ENCODE assay signal across 25 cellular contexts in genomic region chr10:71743866-71744265, GRCh38. TPM values are rescaled to one million over a fixed set of nuclear protein-coding genes. Genes with fewer than 3 reads are reported as not detected.
DNase-seq lines count a peak whose midpoint lies in the region; ATAC-seq, FAIRE-seq and TF ChIP-seq lines count a peak whose summit lies in the region.
"Had no signal": no experiment of that assay in that cellular context is flagged by ENCODE, and none has a peak within 500 bp of the region (broad histone marks: within the 10 kb centered on the region; RNA-seq: fewer than 3 reads in every experiment).

No MANE protein-coding gene starts in this region.

- peaks cover 4 to 7% of the 10 kb centered on the region in 2 donors for H3K36me3 Mint-ChIP-seq in CD4-positive, alpha-beta memory T cell
- peaks cover 52% of the 10 kb centered on the region for H3K36me3 Mint-ChIP-seq in activated CD8-positive, alpha-beta T cell treated with anti-CD3 and anti-CD28 coated beads, Interleukin-2, amount 10 ng/mL, durations not matched to agents 7 days and 5 days (ENCODE audit: low read depth)

- TF ChIP-seq RAD21 in A549 (conservative IDR thresholded peaks at IDR 0.05 in 1 of 2, IDR thresholded peaks at IDR 0.05 in 1 of 2), result no peak

- no peaks in the 10 kb centered on the region for H3K27me3 ChIP-seq in CD4-positive, alpha-beta memory T cell (ENCODE audit: insufficient read depth, low read length)
- H3K27me3 ChIP-seq: cardiac muscle cell, colonic mucosa, tibial artery had no signal

- no peak for DNase-seq in A549 (ENCODE audit: low read depth in 1 of 2, low spot score in 1 of 2)
- DNase-seq in CD4-positive, alpha-beta memory T cell, result no peak
- DNase-seq in activated CD8-positive, alpha-beta T cell treated with anti-CD3 and anti-CD28 coated beads, Interleukin-2, amount 10 ng/mL, durations not matched to agents 7 days and 5 days, result no peak
- DNase-seq in epithelial cell of prostate (ENCODE audit: low read depth, low spot score), result no peak
- no peak for DNase-seq in hepatic stellate cell (ENCODE audit: low spot score)
- DNase-seq in activated effector memory CD4-positive, alpha-beta T cell treated with Interleukin-2 at 50 U/mL for 16 hours, result no peak
- DNase-seq: activated CD4-positive, CD25-positive, alpha-beta regulatory T cell treated with anti-CD3 and anti-CD28 coated beads, Interleukin-2, amount 50 U/mL, for 72 hours; activated T-cell treated with anti-CD3 and anti-CD28 coated beads, Interleukin-2, amount 50 U/mL, for 1 hour; colonic mucosa; DMS79; effector CD4-positive, alpha-beta T cell; NCI-H1436 treated with DMSO at 0.1 percent for 48 hours; NCI-H2081 treated with DMSO at 0.1 percent for 48 hours; NCI-H2227 treated with DMSO at 0.1 percent for 48 hours; tibial artery had no signal

- H3K4me1 Mint-ChIP-seq in CD4-positive, alpha-beta memory T cell, result peaks cover 78 to 100% (median 95%) of the 10 kb centered on the region in 4 donors
- peaks cover 100% of the 10 kb centered on the region for H3K4me1 Mint-ChIP-seq in activated CD8-positive, alpha-beta T cell treated with anti-CD3 and anti-CD28 coated beads, Interleukin-2, amount 10 ng/mL, durations not matched to agents 7 days and 5 days (ENCODE audit: low read depth)

- H3K9me3 ChIP-seq in A549, result no peaks in the 10 kb centered on the region
- no peaks in the 10 kb centered on the region for H3K9me3 ChIP-seq in CD4-positive, alpha-beta memory T cell (ENCODE audit: control insufficient read depth in 1 of 2, low read length in 2 of 2)
- H3K9me3 ChIP-seq: colonic mucosa had no signal

- POLR2A ChIA-PET in A549 (lab: Yijun Ruan, JAX), result no interaction called here
- POLR2A ChIA-PET in CD4-positive, alpha-beta memory T cell (lab: Charles Lee; ENCODE audit: partially characterized antibody), result interaction anchor here (1.5 to 26.4 kb wide), 5 partner anchors 8 to 50 kb away, joined by 3 to 1191 read pairs (median 164); partner anchors contain the start of genes C10orf105 and VSIR
- POLR2A ChIA-PET in activated CD8-positive, alpha-beta T cell treated with anti-CD3 and anti-CD28 coated beads, Interleukin-2, amount 10 ng/mL, durations not matched to agents 7 days and 5 days (lab: Charles Lee), result interaction anchor here (1.9 to 4.8 kb wide), 2 partner anchors 15 to 29 kb away, joined by 12 to 34 read pairs; partner anchors contain the start of gene VSIR

- H3K4me2 ChIP-seq in A549, result no peak overlapping the region
- H3K4me2 ChIP-seq: smooth muscle cell had no signal

- H3K4me3 ChIP-seq in A549, result no peak overlapping the region
- H3K4me3 ChIP-seq in CD4-positive, alpha-beta memory T cell (ENCODE audit: low read length in 2 of 2), result no peak overlapping the region
- H3K4me3 ChIP-seq: cardiac muscle cell, colonic mucosa, smooth muscle cell, tibial artery had no signal

- intact Hi-C loops in CD4-positive, alpha-beta memory T cell (cut with micrococcal nuclease), result loop anchor here (10.0 kb wide), 1 partner anchor 341 kb away; the partner anchor contains the start of gene SPOCK2

- no peaks in the 10 kb centered on the region for H3K27me3 Mint-ChIP-seq in CD4-positive, alpha-beta memory T cell
- H3K27me3 Mint-ChIP-seq in activated CD8-positive, alpha-beta T cell treated with anti-CD3 and anti-CD28 coated beads, Interleukin-2, amount 10 ng/mL, durations not matched to agents 7 days and 5 days (ENCODE audit: low read depth), result no peaks in the 10 kb centered on the region

- 50% methylated on average over 1 of the region's 1 CpG for WGBS in A549 (ENCODE audit: missing lambda C conversion rate)

- CTCF ChIA-PET in A549 (lab: Yijun Ruan, JAX), result interaction anchor here (1.1 to 4.3 kb wide), 4 partner anchors 12 to 45 kb away, joined by 3 to 16 read pairs (median 4); no protein-coding TSS in a partner anchor
- CTCF ChIA-PET in CD4-positive, alpha-beta memory T cell (lab: Charles Lee; ENCODE audit: partially characterized antibody), result interaction anchor here (1.0 to 10.0 kb wide), 10 partner anchors 8 to 47 kb away, joined by 3 to 64 read pairs (median 4); partner anchors contain the start of gene VSIR
- CTCF ChIA-PET in activated CD8-positive, alpha-beta T cell treated with anti-CD3 and anti-CD28 coated beads, Interleukin-2, amount 10 ng/mL, durations not matched to agents 7 days and 5 days (lab: Charles Lee), result interaction anchor here (0.9 to 4.8 kb wide), 6 partner anchors 8 to 34 kb away, joined by 3 to 34 read pairs (median 11); partner anchors contain the start of gene VSIR

- no peak for TF ChIP-seq POLR2A in A549 (IDR thresholded peaks at IDR 0.05; ENCODE audit: low read length)

- H3K4me1 ChIP-seq in A549, result 0 out of 3 replicates have a peak, but pooled peaks cover 3% of the 10 kb centered on the region
- peaks cover 100% of the 10 kb centered on the region for H3K4me1 ChIP-seq in CD4-positive, alpha-beta memory T cell (ENCODE audit: insufficient read depth, low read length)

- ATAC-seq in A549, result no peak
- ATAC-seq in activated CD8-positive, alpha-beta T cell treated with anti-CD3 and anti-CD28 coated beads, Interleukin-2, amount 10 ng/mL, durations not matched to agents 7 days and 5 days, result no peak
- no peak for ATAC-seq in GM21825 (IDR thresholded peaks at IDR 0.05; ENCODE audit: unreplicated experiment)
- ATAC-seq: right cardiac atrium, Right ventricle myocardium inferior had no signal

- no peaks in the 10 kb centered on the region for H3K9me3 Mint-ChIP-seq in CD4-positive, alpha-beta memory T cell
- no peaks in the 10 kb centered on the region for H3K9me3 Mint-ChIP-seq in activated CD8-positive, alpha-beta T cell treated with anti-CD3 and anti-CD28 coated beads, Interleukin-2, amount 10 ng/mL, durations not matched to agents 7 days and 5 days (ENCODE audit: insufficient read depth)

- no peak for TF ChIP-seq CTCF in A549 (IDR thresholded peaks at IDR 0.05)

- peak overlapping the region; percentile 72 to 99 (median 94) for H3K27ac Mint-ChIP-seq in CD4-positive, alpha-beta memory T cell
- peak overlapping the region; percentile 88 for H3K27ac Mint-ChIP-seq in activated CD8-positive, alpha-beta T cell treated with anti-CD3 and anti-CD28 coated beads, Interleukin-2, amount 10 ng/mL, durations not matched to agents 7 days and 5 days

- H3K4me3 Mint-ChIP-seq in CD4-positive, alpha-beta memory T cell, result peak overlapping the region in 5 of 8 donors; percentile 71 to 90 (median 82)
- no peak overlapping the region for H3K4me3 Mint-ChIP-seq in activated CD8-positive, alpha-beta T cell treated with anti-CD3 and anti-CD28 coated beads, Interleukin-2, amount 10 ng/mL, durations not matched to agents 7 days and 5 days

- no peak for FAIRE-seq in A549 (lab: Jason Lieb, UNC)
- FAIRE-seq: astrocyte, G401.6 had no signal

- H3K36me3 ChIP-seq in CD4-positive, alpha-beta memory T cell (ENCODE audit: insufficient read depth, low read length), result no peaks in the 10 kb centered on the region
- H3K36me3 ChIP-seq: cardiac muscle cell, colonic mucosa, tibial artery had no signal

- H3K27ac ChIP-seq in A549 (no peak overlapping the region), epithelial cell of prostate (peak overlapping the region; percentile 20)
- peak overlapping the region; percentile 43 for H3K27ac ChIP-seq in CD4-positive, alpha-beta memory T cell (ENCODE audit: low read depth, low read length)
- H3K27ac ChIP-seq: cardiac muscle cell, colonic mucosa, tibial artery had no signal

- no peak for TF ChIP-seq EP300 in A549 (IDR thresholded peaks at IDR 0.05)

TF ChIP-seq in A549, 52 proteins besides CTCF, POLR2A, EP300 and RAD21:
- TF ChIP-seq ESRRA (IDR thresholded peaks at IDR 0.05; ENCODE audit: borderline replicate concordance, low read length) (no peak), MAFK (IDR thresholded peaks at IDR 0.05; ENCODE audit: partially characterized antibody) (peak; percentile 4)

RNA-seq across cellular contexts. Expression of gene C10orf105, which starts 24.3 kb away (rescaled TPM):
- polyA plus RNA-seq in A549 (2011; rRNA removed) (not detected in 2 replicates), A549 (2017; fragmentation: RNase III; extraction: RNeasy Plus Mini Kit Qiagen cat#74134 plus additional on column Dnase treatment) (not detected in 3 replicates)
- not detected in 2 replicates for polyA plus RNA-seq in A549 (2012; cell fraction: cytosol; rRNA removed)
- polyA plus RNA-seq in A549 (2012; cell fraction: nucleus; rRNA removed), result not detected in 2 replicates
- polyA minus RNA-seq in A549 (2011; rRNA and poly(A)+ RNA removed), result not detected in 2 replicates
- total RNA-seq in CD4-positive, alpha-beta memory T cell, result under 1 TPM; 0.11 to 0.12 TPM
- under 1 TPM; 0.07 TPM for polyA plus RNA-seq in CD4-positive, alpha-beta memory T cell
- 1 to 10 TPM in 1 of 2 experiments, under 1 TPM in 1; 0.73 to 1.1 TPM for total RNA-seq in activated CD8-positive, alpha-beta T cell treated with anti-CD3 and anti-CD28 coated beads, Interleukin-2, amount 10 ng/mL, durations not matched to agents 7 days and 5 days
- total RNA-seq: astrocyte, epithelial cell of proximal tubule, glomerular endothelial cell had no signal
- polyA plus RNA-seq: AG04450, cardiac muscle cell, smooth muscle cell had no signal

RNA-seq across cellular contexts. Expression of gene VSIR, which starts 29.5 kb away (rescaled TPM):
- polyA plus RNA-seq in A549 (2011; rRNA removed) (18.5 and 23.5 TPM in 2 replicates), A549 (2017; fragmentation: RNase III; extraction: RNeasy Plus Mini Kit Qiagen cat#74134 plus additional on column Dnase treatment) (15.5 to 19.3 TPM (median 19.1 TPM) in 3 replicates)
- 22.2 and 38.1 TPM in 2 replicates for polyA plus RNA-seq in A549 (2012; cell fraction: cytosol; rRNA removed)
- 49.7 and 59.1 TPM in 2 replicates for polyA plus RNA-seq in A549 (2012; cell fraction: nucleus; rRNA removed)
- polyA minus RNA-seq in A549 (2011; rRNA and poly(A)+ RNA removed), result 17.6 and 24.3 TPM in 2 replicates
- total RNA-seq in CD4-positive, alpha-beta memory T cell, result 10 to 100 TPM; 97.8 to 98.4 TPM
- polyA plus RNA-seq in CD4-positive, alpha-beta memory T cell, result 100 to 1,000 TPM; 350 to 372 TPM
- total RNA-seq in activated CD8-positive, alpha-beta T cell treated with anti-CD3 and anti-CD28 coated beads, Interleukin-2, amount 10 ng/mL, durations not matched to agents 7 days and 5 days, result 100 to 1,000 TPM; 127 to 133 TPM

Comparison
In these comparisons a context has a peak if more than half of its experiments do, and no peak if none do; other contexts are left out.
1. H3K27ac ChIP-seq: peak in CD4-positive, alpha-beta memory T cell (single experiment) and epithelial cell of prostate (single experiment); none in A549 (0 of 2).